ENCODE assay signal across 8 cellular contexts in the genomic region with DNA sequence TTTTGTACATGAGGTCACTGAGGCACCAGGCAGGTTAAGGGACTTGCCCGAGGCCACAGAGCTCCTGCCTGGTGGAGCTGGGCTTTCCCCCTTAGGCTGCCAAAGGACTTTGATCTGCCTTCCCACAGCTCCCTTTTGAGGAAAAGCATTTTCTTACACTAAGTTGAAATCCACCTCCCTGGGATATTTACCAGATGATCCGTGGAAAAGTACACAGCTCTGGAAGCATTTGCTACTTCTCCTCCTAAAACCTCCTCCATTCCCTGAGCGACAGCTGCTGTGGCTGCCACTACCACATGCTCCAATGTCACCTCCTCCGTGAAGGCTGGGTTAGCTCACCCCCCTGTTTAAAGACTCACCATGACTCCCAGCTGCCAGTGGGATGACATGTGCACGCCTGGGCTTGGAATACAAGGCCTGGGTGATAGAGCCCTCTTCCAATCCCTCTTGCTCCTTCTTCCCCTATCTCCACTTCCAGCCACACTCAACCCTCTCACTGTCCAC. TPM values are rescaled to one million over a fixed set of nuclear protein-coding genes. Genes with fewer than 3 reads are reported as not detected.
DNase-seq lines count a peak whose midpoint lies in the region; ATAC-seq and TF ChIP-seq lines count a peak whose summit lies in the region.

No MANE protein-coding gene starts in this region.

- POLR2A ChIA-PET in Caco-2 (lab: Charles Lee) = interaction anchor here (0.9 to 3.0 kb wide), 3 partner anchors 13 to 37 kb away, joined by 3 to 23 read pairs (median 22); no protein-coding TSS in a partner anchor

- no peak for TF ChIP-seq POLR2A in suprapubic skin (IDR thresholded peaks at IDR 0.05)

- peaks cover 33% of the 10 kb centered on the region for H3K4me1 Mint-ChIP-seq in Caco-2 (ENCODE audit: low read depth, unreplicated experiment)
- H3K4me1 Mint-ChIP-seq in activated naive CD8-positive, alpha-beta T cell treated with anti-CD3 and anti-CD28 coated beads for 36 hours = peaks cover 39% of the 10 kb centered on the region

- CTCF ChIA-PET in Caco-2 (lab: Charles Lee) = interaction anchor here (0.5 to 4.8 kb wide), 7 partner anchors 13 to 1043 kb away, joined by 3 to 29 read pairs (median 4); no protein-coding TSS in a partner anchor

- peak; percentile 71 to 80 for DNase-seq in Caco-2
- peak; percentile 77 for DNase-seq in M059J (ENCODE audit: low read depth)
- no peak for DNase-seq in activated naive CD8-positive, alpha-beta T cell treated with anti-CD3 and anti-CD28 coated beads for 36 hours
- peak in 1 of 2 donors; percentile 65 for DNase-seq in suprapubic skin (ENCODE audit: low spot score in 2 of 2)
- DNase-seq in mucosa of gallbladder (ENCODE audit: low spot score) = no peak

- H3K27me3 Mint-ChIP-seq in Caco-2 (ENCODE audit: insufficient read depth, unreplicated experiment) = no peaks in the 10 kb centered on the region
- H3K27me3 Mint-ChIP-seq in activated naive CD8-positive, alpha-beta T cell treated with anti-CD3 and anti-CD28 coated beads for 36 hours = no peaks in the 10 kb centered on the region

- H3K4me3 ChIP-seq in Caco-2 (ENCODE audit: low read depth, low read length) = no peak overlapping the region; the same call in 1 of the 2 replicates
- H3K4me3 ChIP-seq in suprapubic skin = no peak overlapping the region

- H3K36me3 Mint-ChIP-seq in Caco-2 (ENCODE audit: insufficient read depth, unreplicated experiment) = peaks cover 12% of the 10 kb centered on the region
- H3K36me3 Mint-ChIP-seq in activated naive CD8-positive, alpha-beta T cell treated with anti-CD3 and anti-CD28 coated beads for 36 hours = no peaks in the 10 kb centered on the region

- intact Hi-C loops in Caco-2 (cut with micrococcal nuclease; ENCODE audit: unreplicated experiment) = loop anchor here (1.0 to 5.0 kb wide), 4 partner anchors 13 to 165 kb away; partner anchors contain the start of gene PLD6

- no TSS peak for BruUV-seq in Caco-2 (replicated peaks; lab: Mats Ljungman, UMichigan)

- no peak for ATAC-seq in HG03175 (IDR thresholded peaks at IDR 0.05; ENCODE audit: unreplicated experiment)
- ATAC-seq in activated CD4-positive, CD25-positive, alpha-beta regulatory T cell treated with anti-CD3 and anti-CD28 coated beads, Interleukin-2, amount 50 U/mL, for 24 hours = no peak

- H3K4me3 Mint-ChIP-seq in Caco-2 (ENCODE audit: unreplicated experiment) = peak overlapping the region; percentile 68
- peak overlapping the region; percentile 45 for H3K4me3 Mint-ChIP-seq in activated naive CD8-positive, alpha-beta T cell treated with anti-CD3 and anti-CD28 coated beads for 36 hours

- H3K36me3 ChIP-seq in Caco-2 (ENCODE audit: control insufficient read depth, insufficient read depth, low read length) (no peaks in the 10 kb centered on the region), suprapubic skin (no peaks in the 10 kb centered on the region)

- no peaks in the 10 kb centered on the region for H3K9me3 Mint-ChIP-seq in Caco-2 (ENCODE audit: unreplicated experiment)
- no peaks in the 10 kb centered on the region for H3K9me3 Mint-ChIP-seq in activated naive CD8-positive, alpha-beta T cell treated with anti-CD3 and anti-CD28 coated beads for 36 hours

- 41% methylated on average over 5 of the region's 5 CpGs for WGBS in suprapubic skin

- TF ChIP-seq CTCF in Caco-2 (IDR thresholded peaks at IDR 0.05; ENCODE audit: insufficient read depth in 1 of 2, low read depth in 1 of 2, low read length in 1 of 2, severe bottlenecking in 1 of 2, unreplicated experiment in 1 of 2) = no peak
- TF ChIP-seq CTCF in suprapubic skin (IDR thresholded peaks at IDR 0.05) = no peak

- peak overlapping the region; percentile 38 for H3K27ac ChIP-seq in layer of hippocampus (ENCODE audit: low read depth, low read length)
- H3K27ac ChIP-seq in suprapubic skin = peak overlapping the region; percentile 72

- H3K9me3 ChIP-seq in Caco-2 (no peaks in the 10 kb centered on the region), suprapubic skin (no peaks in the 10 kb centered on the region)

- H3K4me1 ChIP-seq in Caco-2 (peaks cover 26% of the 10 kb centered on the region), suprapubic skin (peaks cover 48% of the 10 kb centered on the region)

- no peak for TF ChIP-seq EP300 in suprapubic skin (IDR thresholded peaks at IDR 0.05)

- no peaks in the 10 kb centered on the region for H3K27me3 ChIP-seq in Caco-2 (replicated peaks; ENCODE audit: control insufficient read depth, insufficient read depth, low read length)
- H3K27me3 ChIP-seq in layer of hippocampus (ENCODE audit: control insufficient read depth, insufficient read depth, low read length) = no peaks in the 10 kb centered on the region
- no peaks in the 10 kb centered on the region for H3K27me3 ChIP-seq in suprapubic skin

- peak overlapping the region; percentile 49 for H3K27ac Mint-ChIP-seq in Caco-2 (ENCODE audit: unreplicated experiment)
- H3K27ac Mint-ChIP-seq in activated naive CD8-positive, alpha-beta T cell treated with anti-CD3 and anti-CD28 coated beads for 36 hours = no peak overlapping the region

RNA-seq across cellular contexts. Expression of gene MPRIP, which starts 1.2 kb away (rescaled TPM):
- total RNA-seq in Caco-2 (2022) = 284 and 311 TPM in 2 replicates
- 78.2 and 127 TPM in 2 replicates for total RNA-seq in M059J (2014; rRNA removed; shearing (Covaris generic))
- total RNA-seq in activated naive CD8-positive, alpha-beta T cell treated with anti-CD3 and anti-CD28 coated beads for 36 hours = 100 to 1,000 TPM; 130 to 143 TPM
- total RNA-seq in suprapubic skin = 100 to 1,000 TPM; 122 to 207 (median 145) TPM
- 263 TPM for total RNA-seq in mucosa of gallbladder

Comparison
In these comparisons a context has a peak if more than half of its experiments do, and no peak if none do; other contexts are left out.
1. DNase-seq: peak in Caco-2 (2 of 2) and M059J (single experiment); none in activated naive CD8-positive, alpha-beta T cell treated with anti-CD3 and anti-CD28 coated beads for 36 hours (single experiment) and mucosa of gallbladder (single experiment).